In genomic region chr20:17631576-17632319, GRCh38 we compare ENCODE assay signal across 24 cellular contexts.
"Had no signal": no experiment of that assay in that cellular context is flagged by ENCODE, and none has a peak within 500 bp of the region (broad histone marks: within the 10 kb centered on the region; RNA-seq: fewer than 3 reads in every experiment).

No MANE protein-coding gene starts in this region.

- ATAC-seq: activated T-cell treated with anti-CD3 and anti-CD28 coated beads, Interleukin-2, amount 50 U/mL, for 4 hours; naive thymus-derived CD4-positive, alpha-beta T cell; T-cell had no signal

- H3K36me3 ChIP-seq: neural progenitor cell had no signal

- H3K9me3 Mint-ChIP-seq: activated B cell treated with CpG ODN at 0.5 μM for 24 hours; activated CD4-positive, alpha-beta memory T cell treated with anti-CD3 and anti-CD28 coated beads, Interleukin-2, amount 10 ng/mL, durations not matched to agents 7 days and 5 days; activated naive CD4-positive, alpha-beta T cell treated with anti-CD3 and anti-CD28 coated beads, Interleukin-2, amount 50 U/mL, for 24 hours; activated T-cell treated with anti-CD3 and anti-CD28 coated beads, Interleukin-2, amount 50 U/mL, for 4 hours; memory B cell; naive thymus-derived CD4-positive, alpha-beta T cell; neural progenitor cell; T-cell had no signal

- H3K9ac ChIP-seq: neural progenitor cell had no signal

- H3K27me3 ChIP-seq: adrenal gland, breast epithelium, esophagus squamous epithelium, neural progenitor cell, stomach, upper lobe of left lung had no signal

- H3K27me3 Mint-ChIP-seq: activated B cell treated with CpG ODN at 0.5 μM for 24 hours; activated CD4-positive, alpha-beta memory T cell treated with anti-CD3 and anti-CD28 coated beads, Interleukin-2, amount 10 ng/mL, durations not matched to agents 7 days and 5 days; activated naive CD4-positive, alpha-beta T cell treated with anti-CD3 and anti-CD28 coated beads, Interleukin-2, amount 50 U/mL, for 24 hours; memory B cell; naive thymus-derived CD4-positive, alpha-beta T cell; progenitor cell of endocrine pancreas; T-cell had no signal

- DNase-seq: activated B cell treated with CpG ODN at 0.5 μM for 24 hours; activated CD4-positive, alpha-beta memory T cell treated with anti-CD3 and anti-CD28 coated beads, Interleukin-2, amount 10 ng/mL, durations not matched to agents 7 days and 5 days; activated CD4-positive, alpha-beta T cell treated with anti-CD3 and anti-CD28 coated beads for 4 hours; activated effector memory CD4-positive, alpha-beta T cell treated with anti-CD3 and anti-CD28 coated beads, Interleukin-2, amount 50 U/mL, for 16 hours; activated T-cell treated with anti-CD3 and anti-CD28 coated beads, Interleukin-2, amount 50 U/mL, for 4 hours; adrenal gland; cerebellar nuclear complex; effector CD4-positive, alpha-beta T cell; esophagus squamous epithelium; hippocampal formation; islet precursor cell; naive thymus-derived CD4-positive, alpha-beta T cell; stimulated activated CD4-positive, alpha-beta T cell treated with anti-CD3 and anti-CD28 coated beads, Interleukin-15, amount 100 ng/mL, for 24 hours; stimulated activated CD4-positive, alpha-beta T cell treated with anti-CD3 and anti-CD28 coated beads, Interleukin-2, amount 100 ng/mL, for 48 hours; stomach; T-cell; T-helper 9 cell; upper lobe of left lung had no signal

- H3K4me3 ChIP-seq: adrenal gland, breast epithelium, esophagus squamous epithelium, neural progenitor cell, stomach, upper lobe of left lung had no signal

- H3K4me3 Mint-ChIP-seq: activated B cell treated with CpG ODN at 0.5 μM for 24 hours; activated CD4-positive, alpha-beta memory T cell treated with anti-CD3 and anti-CD28 coated beads, Interleukin-2, amount 10 ng/mL, durations not matched to agents 7 days and 5 days; activated naive CD4-positive, alpha-beta T cell treated with anti-CD3 and anti-CD28 coated beads, Interleukin-2, amount 50 U/mL, for 24 hours; activated T-cell treated with anti-CD3 and anti-CD28 coated beads, Interleukin-2, amount 50 U/mL, for 4 hours; memory B cell; naive thymus-derived CD4-positive, alpha-beta T cell; neural progenitor cell; T-cell had no signal

- H3K9me3 ChIP-seq: adrenal gland, breast epithelium, esophagus squamous epithelium, stomach, upper lobe of left lung had no signal

- H3K27ac ChIP-seq: adrenal gland, breast epithelium, neural progenitor cell, upper lobe of left lung had no signal

- FAIRE-seq: astrocyte had no signal

- H3K4me1 Mint-ChIP-seq: activated CD4-positive, alpha-beta memory T cell treated with anti-CD3 and anti-CD28 coated beads, Interleukin-2, amount 10 ng/mL, durations not matched to agents 7 days and 5 days; activated naive CD4-positive, alpha-beta T cell treated with anti-CD3 and anti-CD28 coated beads, Interleukin-2, amount 50 U/mL, for 24 hours; memory B cell; T-cell had no signal

- H3K27ac Mint-ChIP-seq: activated B cell treated with CpG ODN at 0.5 μM for 24 hours; activated CD4-positive, alpha-beta memory T cell treated with anti-CD3 and anti-CD28 coated beads, Interleukin-2, amount 10 ng/mL, durations not matched to agents 7 days and 5 days; activated naive CD4-positive, alpha-beta T cell treated with anti-CD3 and anti-CD28 coated beads, Interleukin-2, amount 50 U/mL, for 24 hours; memory B cell; neural progenitor cell; T-cell had no signal
